ENCODE assay signal across 8 cellular contexts in genomic region chr3:160665784-160666526, GRCh38. TPM values are rescaled to one million over a fixed set of nuclear protein-coding genes. Genes with fewer than 3 reads are reported as not detected.
DNase-seq lines count a peak whose midpoint lies in the region; ATAC-seq and TF ChIP-seq lines count a peak whose summit lies in the region.

No MANE protein-coding gene starts in this region.

- H3K9me2 ChIP-seq in DOHH2 (replicated peaks; ENCODE audit: control insufficient read depth, low read length) = no peaks in the 10 kb centered on the region

- H3K4me1 Mint-ChIP-seq in activated CD4-positive, alpha-beta memory T cell treated with anti-CD3 and anti-CD28 coated beads for 36 hours (ENCODE audit: low read depth) = peaks cover 9% of the 10 kb centered on the region

- ATAC-seq in GM19397 (IDR thresholded peaks at IDR 0.05; ENCODE audit: unreplicated experiment) (peak; percentile 86), HG03280 (IDR thresholded peaks at IDR 0.05; ENCODE audit: unreplicated experiment) (peak; percentile 62), left ventricle myocardium superior (no peak)

- H3F3A ChIP-seq in DOHH2 (ENCODE audit: control insufficient read depth, insufficient read depth) = no peaks in the 10 kb centered on the region

- intact Hi-C loops in activated CD4-positive, alpha-beta memory T cell treated with anti-CD3 and anti-CD28 coated beads for 36 hours (cut with micrococcal nuclease) = no loop called here
- intact Hi-C loops in spleen (cut with DNase I; ENCODE audit: low total_unique reads) (no loop called here), left ventricle myocardium superior (cut with micrococcal nuclease) (no loop called here)

- CTCF ChIA-PET in activated CD4-positive, alpha-beta memory T cell treated with anti-CD3 and anti-CD28 coated beads for 36 hours (lab: Charles Lee) = no interaction called here

- no peaks in the 10 kb centered on the region for H3K36me3 Mint-ChIP-seq in activated CD4-positive, alpha-beta memory T cell treated with anti-CD3 and anti-CD28 coated beads for 36 hours

- no peak overlapping the region for H3K4me3 ChIP-seq in DOHH2 (ENCODE audit: low read length)
- no peak overlapping the region for H3K4me3 ChIP-seq in spleen

- DNase-seq in activated CD4-positive, alpha-beta memory T cell treated with anti-CD3 and anti-CD28 coated beads for 36 hours = peak; percentile 14
- no peak for DNase-seq in spleen
- no peak for DNase-seq in left ventricle myocardium superior
- DNase-seq in activated CD8-positive, alpha-beta memory T cell treated with anti-CD3 and anti-CD28 coated beads, Interleukin-2, amount 50 U/mL, for 48 hours = no peak
- no peak for DNase-seq in COLO668 (lab: John Stamatoyannopoulos, UW; ENCODE audit: unreplicated experiment)

- no peaks in the 10 kb centered on the region for H3K79me2 ChIP-seq in DOHH2 (ENCODE audit: control insufficient read depth, low read length)

- H3K9me3 Mint-ChIP-seq in activated CD4-positive, alpha-beta memory T cell treated with anti-CD3 and anti-CD28 coated beads for 36 hours = no peaks in the 10 kb centered on the region

- no peaks in the 10 kb centered on the region for H4K20me1 ChIP-seq in DOHH2 (ENCODE audit: control insufficient read depth, insufficient read depth, low read depth, low read length)

- H3K4me1 ChIP-seq in DOHH2 (ENCODE audit: control insufficient read depth, low read length) = peaks cover 9% of the 10 kb centered on the region
- H3K4me1 ChIP-seq in spleen = peaks cover 0 to 9% (median 4%) of the 10 kb centered on the region in 6 donors

- H3K4me3 Mint-ChIP-seq in activated CD4-positive, alpha-beta memory T cell treated with anti-CD3 and anti-CD28 coated beads for 36 hours = peak overlapping the region; percentile 3

- H3K9me3 ChIP-seq in DOHH2 (ENCODE audit: control insufficient read depth, insufficient read depth, low read length) (no peaks in the 10 kb centered on the region), spleen (no peaks in the 10 kb centered on the region)

- no peaks in the 10 kb centered on the region for H3K36me3 ChIP-seq in DOHH2 (ENCODE audit: control insufficient read depth, low read length)
- no peaks in the 10 kb centered on the region for H3K36me3 ChIP-seq in spleen

- H3K27me3 ChIP-seq in DOHH2 (ENCODE audit: control insufficient read depth, low read length) (no peaks in the 10 kb centered on the region), spleen (replicated peaks in 1 of 7) (no peaks in the 10 kb centered on the region)

- TF ChIP-seq POLR2A in spleen (IDR thresholded peaks at IDR 0.05) = no peak

- H3K27ac Mint-ChIP-seq in activated CD4-positive, alpha-beta memory T cell treated with anti-CD3 and anti-CD28 coated beads for 36 hours = peak overlapping the region; percentile 78

- peaks cover 8% of the 10 kb centered on the region for H3K27me3 Mint-ChIP-seq in activated CD4-positive, alpha-beta memory T cell treated with anti-CD3 and anti-CD28 coated beads for 36 hours

- peak overlapping the region; percentile 11; the same call in 1 of the 2 replicates for H3K4me2 ChIP-seq in DOHH2 (ENCODE audit: low read length)

- POLR2A ChIA-PET in activated CD4-positive, alpha-beta memory T cell treated with anti-CD3 and anti-CD28 coated beads for 36 hours (lab: Charles Lee) = no interaction called here

- TF ChIP-seq CTCF in DOHH2 (IDR thresholded peaks at IDR 0.05; ENCODE audit: low read depth, low read length, poor library complexity, severe bottlenecking) = no peak
- no peak for TF ChIP-seq CTCF in spleen (IDR thresholded peaks at IDR 0.05 in 8 of 11, conservative IDR thresholded peaks at IDR 0.05 in 3 of 11)

- 43 to 53% (median 46%) methylated on average over 4 of the region's 4 CpGs for WGBS in spleen, 5 donors

- H3K27ac ChIP-seq in DOHH2 (ENCODE audit: low read depth, low read length) (no peak overlapping the region), spleen (peak overlapping the region; percentile 1 to 79 (median 36))

RNA-seq across cellular contexts. Expression of gene ARL14, which starts 11.0 kb away (rescaled TPM):
- total RNA-seq in activated CD4-positive, alpha-beta memory T cell treated with anti-CD3 and anti-CD28 coated beads for 36 hours = not detected
- total RNA-seq in spleen (under 1 TPM in 1 of 7 donors, not detected in 6; 0.39 TPM), left ventricle myocardium superior (not detected)
- polyA plus RNA-seq in spleen = under 1 TPM in 2 of 3 donors, not detected in 1; 0.11 to 0.26 TPM
